ENCODE assay signal across 21 cellular contexts in genomic region chr5:172756764-172757393, GRCh38.
"Had no signal": no experiment of that assay in that cellular context is flagged by ENCODE, and none has a peak within 500 bp of the region (broad histone marks: within the 10 kb centered on the region; RNA-seq: fewer than 3 reads in every experiment).

No MANE protein-coding gene starts in this region.

- H3K36me3 ChIP-seq: heart right ventricle, suprapubic skin, transverse colon had no signal

- H3K9me3 Mint-ChIP-seq: T-helper 1 cell treated with Interleukin-12 subunit alpha and Interleukin-12 subunit beta and Interleukin-4 antibody, amounts not matched to agents 30 μg/mL and 1 μg/mL, for 36 hours; WTC11 had no signal

- H3K36me3 Mint-ChIP-seq: activated naive CD4-positive, alpha-beta T cell treated with anti-CD3 and anti-CD28 coated beads, Interleukin-2, amount 10 ng/mL, durations not matched to agents 7 days and 5 days; naive B cell; WTC11 had no signal

- H3K4me3 ChIP-seq: coronary artery, heart right ventricle, suprapubic skin, transverse colon had no signal

- H3K27me3 Mint-ChIP-seq: stimulated activated naive CD8-positive, alpha-beta T cell treated with anti-CD3 and anti-CD28 coated beads, Interleukin-15, amount 100 ng/mL, for 72 hours had no signal

- ATAC-seq: left colon; stimulated activated naive CD8-positive, alpha-beta T cell treated with anti-CD3 and anti-CD28 coated beads, Interleukin-15, amount 100 ng/mL, for 72 hours had no signal

- H3K9me3 ChIP-seq: suprapubic skin, transverse colon had no signal

- H3K4me1 Mint-ChIP-seq: activated naive CD4-positive, alpha-beta T cell treated with anti-CD3 and anti-CD28 coated beads, Interleukin-2, amount 10 ng/mL, durations not matched to agents 7 days and 5 days; stimulated activated naive CD8-positive, alpha-beta T cell treated with anti-CD3 and anti-CD28 coated beads, Interleukin-15, amount 100 ng/mL, for 72 hours had no signal

- H3K27ac Mint-ChIP-seq: stimulated activated naive CD8-positive, alpha-beta T cell treated with anti-CD3 and anti-CD28 coated beads, Interleukin-15, amount 100 ng/mL, for 72 hours; T-helper 1 cell treated with Interleukin-12 subunit alpha and Interleukin-12 subunit beta and Interleukin-4 antibody, amounts not matched to agents 30 μg/mL and 1 μg/mL, for 36 hours; WTC11 had no signal

- H3K27me3 ChIP-seq: heart right ventricle, suprapubic skin, transverse colon had no signal

- H3K27ac ChIP-seq: epithelial cell of prostate had no signal

- FAIRE-seq: bronchial epithelial cell, keratinocyte had no signal

- H3K4me3 Mint-ChIP-seq: activated naive CD4-positive, alpha-beta T cell treated with anti-CD3 and anti-CD28 coated beads, Interleukin-2, amount 10 ng/mL, durations not matched to agents 7 days and 5 days; stimulated activated naive CD8-positive, alpha-beta T cell treated with anti-CD3 and anti-CD28 coated beads, Interleukin-15, amount 100 ng/mL, for 72 hours; T-helper 1 cell treated with Interleukin-12 subunit alpha and Interleukin-12 subunit beta and Interleukin-4 antibody, amounts not matched to agents 30 μg/mL and 1 μg/mL, for 36 hours; WTC11 had no signal

- H3K4me1 ChIP-seq: transverse colon had no signal

- DNase-seq: activated CD4-positive, alpha-beta T cell treated with anti-CD3 and anti-CD28 coated beads, Interleukin-2, amount 50 U/mL, for 48 hours; activated effector memory CD4-positive, alpha-beta T cell treated with Interleukin-2 at 50 U/mL for 16 hours; activated naive CD4-positive, alpha-beta T cell treated with anti-CD3 and anti-CD28 coated beads, Interleukin-2, amount 10 ng/mL, durations not matched to agents 7 days and 5 days; activated T-cell treated with anti-CD3 and anti-CD28 coated beads, Interleukin-2, amount 50 U/mL, for 48 hours; amygdala; foreskin fibroblast; heart right ventricle; left colon; naive B cell; occipital lobe; retina; stimulated activated CD4-positive, alpha-beta T cell treated with anti-CD3 and anti-CD28 coated beads, Interleukin-1b, Interleukin-23, amount 100 ng/mL, for 48 hours; stimulated activated naive CD8-positive, alpha-beta T cell treated with anti-CD3 and anti-CD28 coated beads, Interleukin-15, amount 100 ng/mL, for 72 hours; transverse colon had no signal
